Comparison of ENCODE assay signal across 27 cellular contexts in genomic region chr2:235677276-235677788, GRCh38.
DNase-seq lines count a peak whose midpoint lies in the region; ATAC-seq, FAIRE-seq and TF ChIP-seq lines count a peak whose summit lies in the region.
"Had no signal": no experiment of that assay in that cellular context is flagged by ENCODE, and none has a peak within 500 bp of the region (broad histone marks: within the 10 kb centered on the region; RNA-seq: fewer than 3 reads in every experiment).

No MANE protein-coding gene starts in this region.

- peaks cover 41% of the 10 kb centered on the region for H3K4me1 ChIP-seq in left ventricle myocardium inferior
- peaks cover 2% of the 10 kb centered on the region for H3K4me1 ChIP-seq in right cardiac atrium (ENCODE audit: control insufficient read depth, insufficient read depth, low read length)
- H3K4me1 ChIP-seq in H1 (replicated peaks in 1 of 4; ENCODE audit: control insufficient read depth in 3 of 4, insufficient read depth in 4 of 4, low read length in 3 of 4), result peaks cover 0 to 6% (median 4%) of the 10 kb centered on the region in 4 experiments; a peak in 4 of 7 replicates
- no peaks in the 10 kb centered on the region for H3K4me1 ChIP-seq in CD8-positive, alpha-beta memory T cell (ENCODE audit: insufficient read depth, low read length)
- H3K4me1 ChIP-seq: BE2C, prostate gland had no signal

- no peak overlapping the region for H4K5ac ChIP-seq in H1 (ENCODE audit: insufficient read length, low read depth, low read length)

- no peak for ATAC-seq in right cardiac atrium
- ATAC-seq in stimulated activated naive CD8-positive, alpha-beta T cell treated with anti-CD3 and anti-CD28 coated beads, Interleukin-15, amount 100 ng/mL, for 72 hours, result no peak
- ATAC-seq in GM21381 (IDR thresholded peaks at IDR 0.05; ENCODE audit: unreplicated experiment), result no peak
- ATAC-seq: effector memory CD8-positive, alpha-beta T cell; esophagus mucosa; GM12878 had no signal

- H3K27me3 ChIP-seq in left ventricle myocardium inferior (ENCODE audit: low read depth), result peaks cover 10% of the 10 kb centered on the region
- H3K27me3 ChIP-seq in right cardiac atrium (ENCODE audit: control insufficient read depth, insufficient read depth), result no peaks in the 10 kb centered on the region
- H3K27me3 ChIP-seq in H1 (replicated peaks in 1 of 4; ENCODE audit: control insufficient read depth in 3 of 4, extremely low read depth in 1 of 4, insufficient read depth in 3 of 4, low read length in 3 of 4), result no peaks in the 10 kb centered on the region
- no peaks in the 10 kb centered on the region for H3K27me3 ChIP-seq in CD8-positive, alpha-beta memory T cell (ENCODE audit: insufficient read depth, low read length, poor library complexity, severe bottlenecking)
- H3K27me3 ChIP-seq: BE2C, Peyer's patch, tibial nerve had no signal

- no peaks in the 10 kb centered on the region for H3K36me3 ChIP-seq in left ventricle myocardium inferior
- H3K36me3 ChIP-seq in H1 (ENCODE audit: control insufficient read depth in 2 of 4, insufficient read depth in 4 of 4, low read length in 3 of 4), result no peaks in the 10 kb centered on the region
- H3K36me3 ChIP-seq in CD8-positive, alpha-beta memory T cell (ENCODE audit: insufficient read depth, low read length), result no peaks in the 10 kb centered on the region
- H3K36me3 ChIP-seq: BE2C, Peyer's patch, prostate gland, tibial nerve had no signal

- no peaks in the 10 kb centered on the region for H3K9me3 ChIP-seq in left ventricle myocardium inferior (replicated peaks)
- no peaks in the 10 kb centered on the region for H3K9me3 ChIP-seq in right cardiac atrium (ENCODE audit: control insufficient read depth, low read length)
- no peaks in the 10 kb centered on the region for H3K9me3 ChIP-seq in H1 (ENCODE audit: insufficient read depth in 2 of 2, low read depth in 1 of 2, low read length in 1 of 2)
- no peaks in the 10 kb centered on the region for H3K9me3 ChIP-seq in CD8-positive, alpha-beta memory T cell (ENCODE audit: low read length)
- H3K9me3 ChIP-seq: BE2C, Peyer's patch, prostate gland, tibial nerve had no signal

- no peak overlapping the region for H3K27ac Mint-ChIP-seq in stimulated activated naive CD8-positive, alpha-beta T cell treated with anti-CD3 and anti-CD28 coated beads, Interleukin-15, amount 100 ng/mL, for 72 hours
- no peak overlapping the region for H3K27ac Mint-ChIP-seq in CD8-positive, alpha-beta memory T cell
- H3K27ac Mint-ChIP-seq: activated naive CD8-positive, alpha-beta T cell treated with anti-CD3 and anti-CD28 coated beads for 36 hours; T-helper 1 cell treated with Interleukin-12 subunit alpha and Interleukin-12 subunit beta and Interleukin-4 antibody, amounts not matched to agents 30 μg/mL and 1 μg/mL, for 36 hours had no signal

- no peak overlapping the region for H2AK5ac ChIP-seq in H1 (ENCODE audit: low read depth, low read length)

- H3K18ac ChIP-seq in H1 (ENCODE audit: extremely low read depth, low read length), result no peak overlapping the region

- H3K4me3 ChIP-seq in left ventricle myocardium inferior (peak overlapping the region; percentile 40), right cardiac atrium (ENCODE audit: low read length) (no peak overlapping the region), H1 (ENCODE audit: extremely low read depth in 1 of 4, insufficient read depth in 2 of 4, low read depth in 3 of 4, low read length in 4 of 4) (no peak overlapping the region)
- H3K4me3 ChIP-seq in CD8-positive, alpha-beta memory T cell (ENCODE audit: low read length), result no peak overlapping the region
- H3K4me3 ChIP-seq: GM12878, Peyer's patch, prostate gland, skin epidermis, tibial nerve had no signal

- H3K23me2 ChIP-seq in H1 (ENCODE audit: low read depth, low read length), result no peaks in the 10 kb centered on the region

- H3K4me1 Mint-ChIP-seq in stimulated activated naive CD8-positive, alpha-beta T cell treated with anti-CD3 and anti-CD28 coated beads, Interleukin-15, amount 100 ng/mL, for 72 hours, result no peaks in the 10 kb centered on the region
- H3K4me1 Mint-ChIP-seq in CD8-positive, alpha-beta memory T cell, result peaks cover 0 to 40% (median 15%) of the 10 kb centered on the region in 3 donors
- H3K4me1 Mint-ChIP-seq: activated naive CD8-positive, alpha-beta T cell treated with anti-CD3 and anti-CD28 coated beads for 36 hours had no signal

- H3K4ac ChIP-seq in H1 (replicated peaks; ENCODE audit: insufficient read length, low read depth, low read length), result no peak overlapping the region

- TF ChIP-seq CTCF in left ventricle myocardium inferior (IDR thresholded peaks at IDR 0.05; ENCODE audit: borderline replicate concordance) (no peak), H1 (IDR thresholded peaks at IDR 0.05; ENCODE audit: control extremely low read depth in 1 of 3, insufficient read depth in 1 of 3, low read depth in 1 of 3, low read length in 3 of 3) (no peak)

- DNase-seq in left ventricle myocardium inferior, result no peak
- no peak for DNase-seq in right cardiac atrium
- no peak for DNase-seq in H1 (ENCODE audit: low read depth in 1 of 2, low spot score in 2 of 2)
- peak; percentile 45 for DNase-seq in midbrain (lab: John Stamatoyannopoulos, UW)
- DNase-seq in SHP77 (lab: John Stamatoyannopoulos, UW), result no peak
- no peak for DNase-seq in stimulated activated naive CD8-positive, alpha-beta T cell treated with anti-CD3 and anti-CD28 coated beads, Interleukin-15, amount 100 ng/mL, for 72 hours
- no peak for DNase-seq in CD8-positive, alpha-beta memory T cell
- DNase-seq: activated CD4-positive, alpha-beta T cell treated with anti-CD3 and anti-CD28 coated beads for 48 hours; activated naive CD8-positive, alpha-beta T cell treated with anti-CD3 and anti-CD28 coated beads for 36 hours; BE2C; DMS79 treated with DMSO at 0.1 percent for 48 hours; effector memory CD8-positive, alpha-beta T cell; left cardiac atrium; NCI-H1092 treated with DMSO at 0.1 percent for 48 hours; NCI-H2081 treated with DMSO at 0.1 percent for 48 hours; NK-92 treated with Interleukin-12 subunit alpha and Interleukin-12 subunit beta, amount 100 ng/mL, for 24 hours; Peyer's patch; stimulated activated naive CD4-positive, alpha-beta T cell had no signal

- H3K4me2 ChIP-seq in H1 (ENCODE audit: insufficient read depth in 1 of 2, low read depth in 2 of 2, low read length in 2 of 2), result no peak overlapping the region

- no peak overlapping the region for H4K91ac ChIP-seq in H1 (replicated peaks; ENCODE audit: insufficient read length, low read length)

- H3K79me2 ChIP-seq in H1 (ENCODE audit: control insufficient read depth in 1 of 2, insufficient read depth in 2 of 2, low read length in 2 of 2), result peaks cover 3 to 87% of the 10 kb centered on the region in 2 experiments; a peak in 3 of 4 replicates

- TF ChIP-seq EP300 in H1 (IDR thresholded peaks at IDR 0.05; ENCODE audit: borderline replicate concordance in 1 of 2, low read depth in 2 of 2, low read length in 2 of 2), result no peak

- intact Hi-C loops in left ventricle myocardium inferior (cut with micrococcal nuclease), result no loop called here
- intact Hi-C loops in right cardiac atrium (cut with DNase I), result loop anchor here in 1 of 4 donors (10.0 kb wide), 1 partner anchor 67 kb away; no protein-coding TSS in a partner anchor

- WGBS in right cardiac atrium, result 51% methylated on average over 16 of the region's 16 CpGs
- 88% methylated on average over 16 of the region's 16 CpGs; no CpG with 5 or more reads in 1 of the 2 experiments for WGBS in H1 (ENCODE audit: extremely low coverage in 1 of 2, insufficient coverage in 1 of 2, insufficient read length in 1 of 2, insufficient replicate concordance in 2 of 2, low coverage in 1 of 2, low lambda C conversion rate in 2 of 2, missing lambda C conversion rate in 1 of 2), 2 experiments

- CTCF ChIA-PET in H1 (lab: Charles Lee; ENCODE audit: partially characterized antibody), result interaction anchor here (0.6 to 1.1 kb wide), 4 partner anchors 29 to 131 kb away, joined by 3 read pairs; no protein-coding TSS in a partner anchor
- CTCF ChIA-PET in CD8-positive, alpha-beta memory T cell (lab: Charles Lee), result no interaction called here

- H4K8ac ChIP-seq in H1 (ENCODE audit: extremely low read depth, insufficient read depth, low read length), result no peak overlapping the region

- no peak overlapping the region for H2BK20ac ChIP-seq in H1 (ENCODE audit: low read length)

- no peak overlapping the region; a peak in 1 of 7 replicates for H3K9ac ChIP-seq in H1 (replicated peaks in 1 of 4; ENCODE audit: extremely low read depth in 1 of 4, low read depth in 3 of 4, low read length in 3 of 4)

- no peak overlapping the region for H2BK12ac ChIP-seq in H1 (ENCODE audit: low read depth, low read length)

- no peak overlapping the region for H3K56ac ChIP-seq in H1 (replicated peaks; ENCODE audit: insufficient read length, low read depth, low read length)

- peaks cover 47% of the 10 kb centered on the region for H3K27me3 Mint-ChIP-seq in stimulated activated naive CD8-positive, alpha-beta T cell treated with anti-CD3 and anti-CD28 coated beads, Interleukin-15, amount 100 ng/mL, for 72 hours
- H3K27me3 Mint-ChIP-seq in CD8-positive, alpha-beta memory T cell, result peaks cover 0 to 12% of the 10 kb centered on the region in 2 donors

- H3K9me3 Mint-ChIP-seq in stimulated activated naive CD8-positive, alpha-beta T cell treated with anti-CD3 and anti-CD28 coated beads, Interleukin-15, amount 100 ng/mL, for 72 hours, result no peaks in the 10 kb centered on the region
- no peaks in the 10 kb centered on the region for H3K9me3 Mint-ChIP-seq in CD8-positive, alpha-beta memory T cell
- H3K9me3 Mint-ChIP-seq: activated naive CD8-positive, alpha-beta T cell treated with anti-CD3 and anti-CD28 coated beads for 36 hours; effector memory CD8-positive, alpha-beta T cell; T-helper 1 cell treated with Interleukin-12 subunit alpha and Interleukin-12 subunit beta and Interleukin-4 antibody, amounts not matched to agents 30 μg/mL and 1 μg/mL, for 36 hours had no signal

- H2BK5ac ChIP-seq in H1 (ENCODE audit: low read depth, low read length), result 0 out of 2 replicates have a peak overlapping the region, but pooled peaks have one; percentile 31

- H3K27ac ChIP-seq in left ventricle myocardium inferior (replicated peaks) (no peak overlapping the region), right cardiac atrium (ENCODE audit: low read length) (no peak overlapping the region), H1 (ENCODE audit: low read depth, low read length) (no peak overlapping the region)
- no peak overlapping the region for H3K27ac ChIP-seq in CD8-positive, alpha-beta memory T cell (ENCODE audit: low read depth, low read length)
- H3K27ac ChIP-seq: Peyer's patch, prostate gland, skin epidermis had no signal

- H3K14ac ChIP-seq in H1 (ENCODE audit: insufficient read length), result no peak overlapping the region

- FAIRE-seq in H1 (lab: Jason Lieb, UNC), result no peak
- FAIRE-seq: A204.1, colon, GM12878 had no signal

- no peak for TF ChIP-seq POLR2A in H1 (IDR thresholded peaks at IDR 0.05; ENCODE audit: control extremely low read depth in 1 of 2, low read depth in 2 of 2, low read length in 2 of 2)

- H3K23ac ChIP-seq in H1 (ENCODE audit: insufficient read length), result no peak overlapping the region

- H2BK15ac ChIP-seq in H1 (ENCODE audit: low read length), result no peak overlapping the region

- no peak for TF ChIP-seq RAD21 in H1 (IDR thresholded peaks at IDR 0.05 in 1 of 2, conservative IDR thresholded peaks at IDR 0.05 in 1 of 2; ENCODE audit: low read depth in 2 of 2, low read length in 2 of 2)

- no peak overlapping the region for H3K4me3 Mint-ChIP-seq in stimulated activated naive CD8-positive, alpha-beta T cell treated with anti-CD3 and anti-CD28 coated beads, Interleukin-15, amount 100 ng/mL, for 72 hours
- H3K4me3 Mint-ChIP-seq in CD8-positive, alpha-beta memory T cell, result peak overlapping the region in 1 of 7 donors; percentile 29
- H3K4me3 Mint-ChIP-seq: activated naive CD8-positive, alpha-beta T cell treated with anti-CD3 and anti-CD28 coated beads for 36 hours; effector memory CD8-positive, alpha-beta T cell; T-helper 1 cell treated with Interleukin-12 subunit alpha and Interleukin-12 subunit beta and Interleukin-4 antibody, amounts not matched to agents 30 μg/mL and 1 μg/mL, for 36 hours had no signal

- POLR2A ChIA-PET in H1 (lab: Charles Lee; ENCODE audit: partially characterized antibody), result no interaction called here
- POLR2A ChIA-PET in CD8-positive, alpha-beta memory T cell (lab: Charles Lee), result no interaction called here

- H3K36me3 Mint-ChIP-seq in CD8-positive, alpha-beta memory T cell, result no peaks in the 10 kb centered on the region
- H3K36me3 Mint-ChIP-seq: activated naive CD8-positive, alpha-beta T cell treated with anti-CD3 and anti-CD28 coated beads for 36 hours had no signal

- peaks cover 18 to 33% of the 10 kb centered on the region in 2 experiments for H4K20me1 ChIP-seq in H1 (replicated peaks in 1 of 2; ENCODE audit: control insufficient read depth in 1 of 2, insufficient read depth in 2 of 2, low read length in 2 of 2)

- H2BK120ac ChIP-seq in H1 (replicated peaks; ENCODE audit: low read depth, low read length), result no peak overlapping the region

- H3K79me1 ChIP-seq in H1 (ENCODE audit: low read depth, low read length), result peaks cover 14% of the 10 kb centered on the region

- no peak overlapping the region for H2AFZ ChIP-seq in H1 (ENCODE audit: low read length)
